In the genomic region with DNA sequence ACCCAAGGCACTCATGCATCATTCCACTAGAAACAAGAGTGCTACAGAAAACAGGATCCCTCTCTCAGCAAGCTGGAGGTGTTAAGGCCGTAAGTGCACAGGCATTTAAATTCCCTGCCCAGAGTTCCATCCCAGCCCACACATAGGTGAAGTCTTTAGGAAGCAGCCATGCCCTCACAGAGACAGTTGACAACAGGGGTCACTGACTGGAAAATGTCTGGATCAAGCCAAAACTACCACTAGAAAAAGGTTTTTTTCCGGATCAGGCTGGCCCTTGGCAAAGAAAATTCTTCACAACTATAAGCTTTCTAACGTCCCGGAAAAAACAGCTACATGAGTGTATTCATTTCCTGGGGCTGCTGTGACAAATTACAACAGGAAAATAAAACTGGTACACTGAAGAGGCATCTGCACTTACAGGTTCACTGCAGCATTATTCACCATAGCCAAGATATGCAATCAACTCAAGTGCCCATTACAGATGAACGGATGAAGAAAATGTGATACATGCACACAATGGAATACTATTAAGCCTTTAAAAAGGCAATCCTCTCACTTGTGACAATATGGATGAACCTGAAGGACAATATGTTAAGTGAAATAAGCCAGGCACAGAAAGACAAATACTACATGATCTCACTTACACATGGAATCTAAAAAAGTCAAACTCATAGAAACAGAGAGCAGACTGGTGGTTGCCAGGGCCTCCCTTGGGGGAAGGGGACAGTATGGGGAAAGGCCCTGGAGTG, we compare ENCODE assay signal across 23 cellular contexts. TPM values are rescaled to one million over a fixed set of nuclear protein-coding genes. Genes with fewer than 3 reads are reported as not detected.
DNase-seq lines count a peak whose midpoint lies in the region; ATAC-seq, FAIRE-seq and TF ChIP-seq lines count a peak whose summit lies in the region.
"Had no signal": no experiment of that assay in that cellular context is flagged by ENCODE, and none has a peak within 500 bp of the region (broad histone marks: within the 10 kb centered on the region; RNA-seq: fewer than 3 reads in every experiment).

No MANE protein-coding gene starts in this region.

- no peaks in the 10 kb centered on the region for H4K20me1 ChIP-seq in K562 (replicated peaks; ENCODE audit: control insufficient read depth, insufficient read depth, low read length)
- H4K20me1 ChIP-seq: BLaER1 had no signal

- TF ChIP-seq EP300 in K562 (IDR thresholded peaks at IDR 0.05; ENCODE audit: low read length) = no peak

- in situ Hi-C loops in K562 (cut with MboI) = no loop called here

- no peak for TF ChIP-seq CTCF in K562 (IDR thresholded peaks at IDR 0.05 in 2 of 3, conservative IDR thresholded peaks at IDR 0.05 in 1 of 3; ENCODE audit: insufficient read depth in 2 of 3, low read depth in 1 of 3, low read length in 3 of 3)

- peaks cover 19% of the 10 kb centered on the region for H3K36me3 Mint-ChIP-seq in activated CD4-positive, alpha-beta T cell treated with anti-CD3 and anti-CD28 coated beads for 36 hours (ENCODE audit: low read depth)
- H3K36me3 Mint-ChIP-seq in activated T-helper 1 cell treated with anti-CD3 and anti-CD28 coated beads, Interleukin-12 subunit alpha, Interleukin-12 subunit beta, Interleukin-2, Interleukin-4 antibody, amounts not matched to agents 30 ng/mL and 10 ng/mL and 1 ng/mL, durations not matched to agents 14 hours and 24 hours and 36 hours (ENCODE audit: low read depth) = peaks cover 12% of the 10 kb centered on the region

- no peak overlapping the region for H3K4me2 ChIP-seq in K562 (ENCODE audit: insufficient read depth, low read length)
- H3K4me2 ChIP-seq: BLaER1 had no signal

- H3K9ac ChIP-seq in K562 (ENCODE audit: insufficient read depth in 1 of 2, low read depth in 2 of 2, low read length in 2 of 2) = no peak overlapping the region
- H3K9ac ChIP-seq: BLaER1, GM23248 had no signal

- no peaks in the 10 kb centered on the region for H3K9me3 ChIP-seq in K562 (replicated peaks; ENCODE audit: control insufficient read depth, insufficient read depth, low read depth, low read length)
- H3K9me3 ChIP-seq: BLaER1, Caco-2 had no signal

- CTCF ChIA-PET in activated CD4-positive, alpha-beta T cell treated with anti-CD3 and anti-CD28 coated beads for 36 hours (lab: Charles Lee) = no interaction called here
- CTCF ChIA-PET in K562 (lab: Yijun Ruan, JAX; ENCODE audit: low intra/inter-chr PET ratio) = no interaction called here

- no TSS peak for BruUV-seq in K562 (replicated peaks; lab: Mats Ljungman, UMichigan)

- H3K36me3 ChIP-seq in K562 (ENCODE audit: control insufficient read depth, insufficient read depth, low read length) = peaks cover 14% of the 10 kb centered on the region; the same call in 1 of the 3 replicates

- no peak overlapping the region for H3K4me3 Mint-ChIP-seq in activated CD4-positive, alpha-beta T cell treated with anti-CD3 and anti-CD28 coated beads for 36 hours
- no peak overlapping the region for H3K4me3 Mint-ChIP-seq in activated T-helper 1 cell treated with anti-CD3 and anti-CD28 coated beads, Interleukin-12 subunit alpha, Interleukin-12 subunit beta, Interleukin-2, Interleukin-4 antibody, amounts not matched to agents 30 ng/mL and 10 ng/mL and 1 ng/mL, durations not matched to agents 14 hours and 24 hours and 36 hours
- H3K4me3 Mint-ChIP-seq: B cell; CD4-positive, CD25-positive, alpha-beta regulatory T cell; CD8-positive, alpha-beta T cell; H9; HFFc6 had no signal

- FAIRE-seq in K562 (lab: Jason Lieb, UNC) (no peak), H54 (lab: Jason Lieb, UNC) (no peak)
- FAIRE-seq: A204.1, G401.6, GM12892, H1 had no signal

- no peak overlapping the region for H2AFZ ChIP-seq in K562 (ENCODE audit: low read depth, low read length)
- H2AFZ ChIP-seq: GM23248 had no signal

- no peaks in the 10 kb centered on the region for H3K27me3 Mint-ChIP-seq in activated CD4-positive, alpha-beta T cell treated with anti-CD3 and anti-CD28 coated beads for 36 hours
- no peaks in the 10 kb centered on the region for H3K27me3 Mint-ChIP-seq in activated T-helper 1 cell treated with anti-CD3 and anti-CD28 coated beads, Interleukin-12 subunit alpha, Interleukin-12 subunit beta, Interleukin-2, Interleukin-4 antibody, amounts not matched to agents 30 ng/mL and 10 ng/mL and 1 ng/mL, durations not matched to agents 14 hours and 24 hours and 36 hours (ENCODE audit: insufficient read depth)
- H3K27me3 Mint-ChIP-seq: B cell; CD4-positive, CD25-positive, alpha-beta regulatory T cell had no signal

- no peak overlapping the region for H3K4me3 ChIP-seq in K562
- H3K4me3 ChIP-seq: BLaER1, GM23248 had no signal

- ATAC-seq in activated CD4-positive, alpha-beta T cell treated with anti-CD3 and anti-CD28 coated beads for 36 hours = no peak
- ATAC-seq in K562 = no peak
- ATAC-seq: CD8-positive, alpha-beta T cell; HCT116 had no signal

- TF ChIP-seq POLR2A in K562 (conservative IDR thresholded peaks at IDR 0.05) = no peak
- no peak for TF ChIP-seq POLR2A in H54 (IDR thresholded peaks at IDR 0.05; ENCODE audit: low read depth, low read length)

- TF ChIP-seq RAD21 in K562 (CRISPR knock-in tag; conservative IDR thresholded peaks at IDR 0.05 in 1 of 2, IDR thresholded peaks at IDR 0.05 in 1 of 2) = no peak

- no peak for DNase-seq in activated CD4-positive, alpha-beta T cell treated with anti-CD3 and anti-CD28 coated beads for 36 hours
- DNase-seq in activated CD4-positive, alpha-beta T cell treated with anti-CD3 and anti-CD28 coated beads for 4 hours = no peak
- no peak for DNase-seq in K562 (ENCODE audit: extremely low read depth in 1 of 4, low spot score in 3 of 4)
- peak; percentile 47 to 96 for DNase-seq in lung microvascular endothelial cell (ENCODE audit: low read depth in 2 of 2)
- DNase-seq in activated T-helper 1 cell treated with anti-CD3 and anti-CD28 coated beads, Interleukin-12 subunit alpha, Interleukin-12 subunit beta, Interleukin-2, Interleukin-4 antibody, amounts not matched to agents 30 ng/mL and 10 ng/mL and 1 ng/mL, durations not matched to agents 14 hours and 24 hours and 36 hours (ENCODE audit: low spot score) = no peak
- no peak for DNase-seq in H54 (ENCODE audit: insufficient read length, low spot score)
- DNase-seq: Caco-2; CD4-positive, CD25-positive, alpha-beta regulatory T cell; CD8-positive, alpha-beta T cell; DMS153; DND-41; GM23248; H9; HFFc6 had no signal

- H3K9me3 Mint-ChIP-seq in activated CD4-positive, alpha-beta T cell treated with anti-CD3 and anti-CD28 coated beads for 36 hours (ENCODE audit: low read depth) = no peaks in the 10 kb centered on the region
- H3K9me3 Mint-ChIP-seq in activated T-helper 1 cell treated with anti-CD3 and anti-CD28 coated beads, Interleukin-12 subunit alpha, Interleukin-12 subunit beta, Interleukin-2, Interleukin-4 antibody, amounts not matched to agents 30 ng/mL and 10 ng/mL and 1 ng/mL, durations not matched to agents 14 hours and 24 hours and 36 hours = peaks cover 5% of the 10 kb centered on the region
- H3K9me3 Mint-ChIP-seq: H9, HFFc6 had no signal

- H3K27me3 ChIP-seq in K562 (ENCODE audit: control insufficient read depth in 2 of 2, insufficient read depth in 2 of 2, low read length in 2 of 2) = no peaks in the 10 kb centered on the region
- H3K27me3 ChIP-seq: BLaER1 had no signal

- H3K27ac ChIP-seq in K562 (ENCODE audit: extremely low read depth, low read depth, low read length) = no peak overlapping the region
- H3K27ac ChIP-seq: 22Rv1, BLaER1, C4-2B, GM23248 had no signal

- peak overlapping the region; percentile 15 for H3K27ac Mint-ChIP-seq in activated CD4-positive, alpha-beta T cell treated with anti-CD3 and anti-CD28 coated beads for 36 hours
- H3K27ac Mint-ChIP-seq in activated T-helper 1 cell treated with anti-CD3 and anti-CD28 coated beads, Interleukin-12 subunit alpha, Interleukin-12 subunit beta, Interleukin-2, Interleukin-4 antibody, amounts not matched to agents 30 ng/mL and 10 ng/mL and 1 ng/mL, durations not matched to agents 14 hours and 24 hours and 36 hours = no peak overlapping the region
- H3K27ac Mint-ChIP-seq: B cell; CD4-positive, CD25-positive, alpha-beta regulatory T cell; CD8-positive, alpha-beta T cell; HFFc6 had no signal

- intact Hi-C loops in activated CD4-positive, alpha-beta T cell treated with anti-CD3 and anti-CD28 coated beads for 36 hours (cut with DNase I, micrococcal nuclease) = no loop called here
- intact Hi-C loops in K562 (cut with micrococcal nuclease) = no loop called here
- intact Hi-C loops in activated T-helper 1 cell treated with anti-CD3 and anti-CD28 coated beads, Interleukin-12 subunit alpha, Interleukin-12 subunit beta, Interleukin-2, Interleukin-4 antibody, amounts not matched to agents 30 ng/mL and 10 ng/mL and 1 ng/mL, durations not matched to agents 14 hours and 24 hours and 36 hours (cut with micrococcal nuclease) = no loop called here

- H3K4me1 ChIP-seq in K562 (replicated peaks in 1 of 2; ENCODE audit: control insufficient read depth in 2 of 2, insufficient read depth in 2 of 2, low read length in 2 of 2) = no peaks in the 10 kb centered on the region
- H3K4me1 ChIP-seq: BLaER1, Caco-2 had no signal

- H3K4me1 Mint-ChIP-seq in activated CD4-positive, alpha-beta T cell treated with anti-CD3 and anti-CD28 coated beads for 36 hours = peaks cover 2% of the 10 kb centered on the region
- H3K4me1 Mint-ChIP-seq in activated T-helper 1 cell treated with anti-CD3 and anti-CD28 coated beads, Interleukin-12 subunit alpha, Interleukin-12 subunit beta, Interleukin-2, Interleukin-4 antibody, amounts not matched to agents 30 ng/mL and 10 ng/mL and 1 ng/mL, durations not matched to agents 14 hours and 24 hours and 36 hours (ENCODE audit: low read depth) = peaks cover 6% of the 10 kb centered on the region
- H3K4me1 Mint-ChIP-seq: B cell had no signal

- H3K9me1 ChIP-seq in K562 (ENCODE audit: control insufficient read depth, insufficient read depth, low read length) = no peaks in the 10 kb centered on the region

- POLR2A ChIA-PET in activated CD4-positive, alpha-beta T cell treated with anti-CD3 and anti-CD28 coated beads for 36 hours (lab: Charles Lee) = no interaction called here
- POLR2A ChIA-PET in K562 (lab: Yijun Ruan, JAX) = no interaction called here

- H3K79me2 ChIP-seq in K562 (ENCODE audit: control insufficient read depth, insufficient read depth, low read length) = peaks cover 3% of the 10 kb centered on the region; the same call in 1 of the 3 replicates

- 90% methylated on average over 5 of the region's 5 CpGs for WGBS in K562 (ENCODE audit: insufficient coverage, low coverage, missing lambda C conversion rate)

RNA-seq across cellular contexts. Expression of a gene that starts 52.5 kb away (rescaled TPM):
- total RNA-seq in activated CD4-positive, alpha-beta T cell treated with anti-CD3 and anti-CD28 coated beads for 36 hours = 10 to 100 TPM; 10.3 to 11.3 TPM
- total RNA-seq in K562 (2011; cell fraction: chromatin; rRNA removed; ENCODE audit: low replicate concordance) = 33.6 and 72.3 TPM in 2 replicates
- total RNA-seq in K562 (2011; cell fraction: nucleolus; rRNA removed) = 14.5 and 14.9 TPM in 2 replicates
- total RNA-seq in K562 (2011; cell fraction: nucleoplasm; rRNA removed) = 22.5 and 24.4 TPM in 2 replicates
- total RNA-seq in K562 (2014; rRNA removed) (47.3 and 53.2 TPM in 2 replicates), K562 (2014; rRNA removed; fragmentation: Illumina TruSeq; extraction: Trizol) (71.3 and 79.1 TPM in 2 replicates), K562 (2015; rRNA removed; fragmentation: Illumina TruSeq; extraction: Trizol) (77.7 and 80.2 TPM in 2 replicates), K562 (2021) (71.2 and 71.5 TPM in 2 replicates), lung microvascular endothelial cell (23.2 and 31.2 TPM in 2 replicates)
- polyA plus RNA-seq in K562 (2011; rRNA removed) (37.2 and 58.7 TPM in 2 replicates), K562 (2014; fragmentation: Illumina TruSeq; extraction: Trizol) (60.1 and 61.7 TPM in 2 replicates), K562 (2014; fragmentation: Nextera tagmentation; extraction: Ambion mirVana) (10 to 100 TPM; 21.4 to 32.2 TPM), K562 (2014; rRNA removed) (46.8 and 47.0 TPM in 2 replicates)
- 21.6 and 28.7 TPM in 2 replicates for polyA plus RNA-seq in K562 (2011; cell fraction: cytosol; rRNA removed)
- 36.3 and 42.0 TPM in 2 replicates for polyA plus RNA-seq in K562 (2011; cell fraction: nucleus; rRNA removed)
- polyA plus RNA-seq in K562 (2012) = 45.7 and 55.0 TPM in 2 replicates
- 53.1 and 71.8 TPM in 2 replicates for polyA minus RNA-seq in K562 (2011; rRNA and poly(A)+ RNA removed)
- polyA minus RNA-seq in K562 (2011; cell fraction: cytosol; rRNA and poly(A)+ RNA removed) = 21.8 and 40.8 TPM in 2 replicates
- 27.9 and 31.2 TPM in 2 replicates for polyA minus RNA-seq in K562 (2011; cell fraction: nucleus; rRNA and poly(A)+ RNA removed)
- 18.5 and 21.0 TPM in 2 replicates for total RNA-seq in activated T-helper 1 cell treated with anti-CD3 and anti-CD28 coated beads, Interleukin-12 subunit alpha, Interleukin-12 subunit beta, Interleukin-2, Interleukin-4 antibody, amounts not matched to agents 30 ng/mL and 10 ng/mL and 1 ng/mL, durations not matched to agents 14 hours and 24 hours and 36 hours

Comparison
In these comparisons a context has a peak if more than half of its experiments do, and no peak if none do; other contexts are left out.
1. DNase-seq: peak in lung microvascular endothelial cell (2 of 2); none in activated CD4-positive, alpha-beta T cell treated with anti-CD3 and anti-CD28 coated beads for 36 hours (single experiment), activated CD4-positive, alpha-beta T cell treated with anti-CD3 and anti-CD28 coated beads for 4 hours (0 of 2), K562 (0 of 4), activated T-helper 1 cell treated with anti-CD3 and anti-CD28 coated beads, Interleukin-12 subunit alpha, Interleukin-12 subunit beta, Interleukin-2, Interleukin-4 antibody, amounts not matched to agents 30 ng/mL and 10 ng/mL and 1 ng/mL, durations not matched to agents 14 hours and 24 hours and 36 hours (single experiment) and H54 (single experiment).